In the genomic region with DNA sequence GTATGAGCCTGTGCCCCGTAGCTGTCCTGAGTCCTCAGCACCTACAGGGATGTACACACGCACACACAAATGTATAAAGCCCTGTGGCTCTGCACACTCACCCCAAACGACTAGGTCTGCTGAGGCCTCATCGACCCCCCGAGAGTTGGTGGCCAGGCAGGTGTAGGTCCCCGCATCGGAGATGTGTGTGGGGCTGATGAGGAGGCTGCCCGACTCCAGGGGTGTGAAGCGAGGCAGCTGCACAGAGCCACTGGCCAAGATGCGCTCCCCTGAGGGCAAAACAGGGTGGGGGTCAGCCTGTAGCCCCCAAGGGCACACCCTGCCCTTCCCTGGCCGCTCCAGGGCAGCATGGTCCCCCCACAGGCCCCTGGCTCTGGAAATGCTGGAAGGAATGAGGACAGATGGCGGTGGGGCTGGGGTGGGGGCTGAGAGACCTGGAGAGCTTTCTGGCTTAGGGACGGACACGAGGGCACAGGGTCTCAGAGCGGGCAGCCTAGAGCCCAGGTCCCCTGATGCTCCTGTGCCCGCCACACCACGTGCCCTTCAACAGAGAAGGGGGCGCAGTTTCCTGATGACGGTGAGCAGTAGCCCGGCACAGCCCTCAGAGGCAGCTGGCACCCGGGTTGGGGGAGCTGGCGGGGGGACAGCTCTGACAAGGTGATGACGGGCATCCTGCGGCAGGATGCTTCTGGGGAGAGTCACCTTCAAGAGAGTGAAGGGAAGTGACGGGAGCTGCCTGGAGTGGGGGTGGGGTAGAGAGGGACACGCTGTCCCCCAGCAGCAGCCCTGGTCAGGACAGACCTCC, we compare ENCODE assay signal across 26 cellular contexts.
DNase-seq lines count a peak whose midpoint lies in the region; ATAC-seq lines count a peak whose summit lies in the region.
"Had no signal": no experiment of that assay in that cellular context is flagged by ENCODE, and none has a peak within 500 bp of the region (broad histone marks: within the 10 kb centered on the region; RNA-seq: fewer than 3 reads in every experiment).

No MANE protein-coding gene starts in this region.

- no peak overlapping the region for H3K4me3 Mint-ChIP-seq in activated naive CD8-positive, alpha-beta T cell treated with anti-CD3 and anti-CD28 coated beads, Interleukin-2, amount 50 U/mL, for 24 hours
- H3K4me3 Mint-ChIP-seq: activated T-helper 1 cell treated with anti-CD3 and anti-CD28 coated beads, Interleukin-12 subunit alpha, Interleukin-12 subunit beta, Interleukin-2, Interleukin-4 antibody, amounts not matched to agents 30 ng/mL and 10 ng/mL and 1 ng/mL, durations not matched to agents 14 hours and 24 hours and 36 hours; HFFc6; stimulated activated naive B cell treated with anti-CD40 and anti-IgM and Interleukin-4, amounts not matched to agents 10 μg/mL and 1 μg/mL and 100 μg/mL, for 72 hours; T-helper 2 cell treated with Interferon-gamma antibody and Interleukin-4, amounts not matched to agents 5 μg/mL and 100 μg/mL, for 36 hours had no signal

- intact Hi-C loops in posterior vena cava (cut with DNase I) = loop anchor here (5.0 to 10.0 kb wide), 3 partner anchors 283 to 746 kb away; no protein-coding TSS in a partner anchor

- no peaks in the 10 kb centered on the region for H3K36me3 Mint-ChIP-seq in activated naive CD8-positive, alpha-beta T cell treated with anti-CD3 and anti-CD28 coated beads, Interleukin-2, amount 50 U/mL, for 24 hours (ENCODE audit: low read depth)

- DNase-seq in activated gamma-delta T cell treated with Interleukin-2 at 50 U/mL for 16 hours (peak; percentile 9), activated gamma-delta T cell (lab: John Stamatoyannopoulos, UW) (no peak), HT1080 (ENCODE audit: low read depth) (peak; percentile 67), posterior vena cava (ENCODE audit: low spot score) (peak; percentile 76), SHP77 (lab: John Stamatoyannopoulos, UW) (no peak), GDM1 (lab: John Stamatoyannopoulos, UW) (no peak)
- no peak for DNase-seq in activated naive CD8-positive, alpha-beta T cell treated with anti-CD3 and anti-CD28 coated beads, Interleukin-2, amount 50 U/mL, for 24 hours
- DNase-seq: activated CD4-positive, alpha-beta T cell treated with anti-CD3 and anti-CD28 coated beads for 4 hours; activated naive CD4-positive, alpha-beta T cell treated with anti-CD3 and anti-CD28 coated beads, Interleukin-2, amount 50 U/mL, for 16 hours; DND-41; effector memory CD4-positive, alpha-beta T cell; GOT3; HFFc6; hippocampal formation; left cardiac atrium; mammary epithelial cell; NCI-H187 treated with DMSO at 0.1 percent for 48 hours; NCI-H2171; NK-92 treated with Interleukin-12 subunit alpha and Interleukin-12 subunit beta, amount 100 ng/mL, for 24 hours; ovary; SIG-M5; stimulated activated naive B cell treated with anti-CD40 and anti-IgM and Interleukin-4, amounts not matched to agents 10 μg/mL and 1 μg/mL and 100 μg/mL, for 72 hours; upper lobe of right lung had no signal

- H3K27me3 Mint-ChIP-seq in activated naive CD8-positive, alpha-beta T cell treated with anti-CD3 and anti-CD28 coated beads, Interleukin-2, amount 50 U/mL, for 24 hours = no peaks in the 10 kb centered on the region
- H3K27me3 Mint-ChIP-seq: stimulated activated naive B cell treated with anti-CD40 and anti-IgM and Interleukin-4, amounts not matched to agents 10 μg/mL and 1 μg/mL and 100 μg/mL, for 72 hours had no signal

- no peak overlapping the region for H3K27ac Mint-ChIP-seq in activated naive CD8-positive, alpha-beta T cell treated with anti-CD3 and anti-CD28 coated beads, Interleukin-2, amount 50 U/mL, for 24 hours
- H3K27ac Mint-ChIP-seq: activated T-helper 1 cell treated with anti-CD3 and anti-CD28 coated beads, Interleukin-12 subunit alpha, Interleukin-12 subunit beta, Interleukin-2, Interleukin-4 antibody, amounts not matched to agents 30 ng/mL and 10 ng/mL and 1 ng/mL, durations not matched to agents 14 hours and 24 hours and 36 hours; HFFc6; stimulated activated naive B cell treated with anti-CD40 and anti-IgM and Interleukin-4, amounts not matched to agents 10 μg/mL and 1 μg/mL and 100 μg/mL, for 72 hours; T-helper 2 cell treated with Interferon-gamma antibody and Interleukin-4, amounts not matched to agents 5 μg/mL and 100 μg/mL, for 36 hours had no signal

- H3K4me1 Mint-ChIP-seq in activated naive CD8-positive, alpha-beta T cell treated with anti-CD3 and anti-CD28 coated beads, Interleukin-2, amount 50 U/mL, for 24 hours = peaks cover 3% of the 10 kb centered on the region

- peak; percentile 13 for ATAC-seq in activated naive CD8-positive, alpha-beta T cell treated with anti-CD3 and anti-CD28 coated beads, Interleukin-2, amount 50 U/mL, for 24 hours
- ATAC-seq in HG03520 (IDR thresholded peaks at IDR 0.05; ENCODE audit: unreplicated experiment) = no peak

- no peaks in the 10 kb centered on the region for H3K9me3 Mint-ChIP-seq in activated naive CD8-positive, alpha-beta T cell treated with anti-CD3 and anti-CD28 coated beads, Interleukin-2, amount 50 U/mL, for 24 hours
- H3K9me3 Mint-ChIP-seq: activated T-helper 1 cell treated with anti-CD3 and anti-CD28 coated beads, Interleukin-12 subunit alpha, Interleukin-12 subunit beta, Interleukin-2, Interleukin-4 antibody, amounts not matched to agents 30 ng/mL and 10 ng/mL and 1 ng/mL, durations not matched to agents 14 hours and 24 hours and 36 hours; stimulated activated naive B cell treated with anti-CD40 and anti-IgM and Interleukin-4, amounts not matched to agents 10 μg/mL and 1 μg/mL and 100 μg/mL, for 72 hours; T-helper 2 cell treated with Interferon-gamma antibody and Interleukin-4, amounts not matched to agents 5 μg/mL and 100 μg/mL, for 36 hours had no signal

Comparison
In these comparisons a context has a peak if more than half of its experiments do, and no peak if none do; other contexts are left out.
1. DNase-seq: peak in activated gamma-delta T cell treated with Interleukin-2 at 50 U/mL for 16 hours (single experiment), HT1080 (single experiment) and posterior vena cava (single experiment); none in activated gamma-delta T cell (single experiment), activated naive CD8-positive, alpha-beta T cell treated with anti-CD3 and anti-CD28 coated beads, Interleukin-2, amount 50 U/mL, for 24 hours (single experiment), SHP77 (0 of 2) and GDM1 (single experiment).